ENCODE assay signal across 9 cellular contexts in genomic region chr2:165357758-165358157, GRCh38.
A peak's percentile ranks its signal among the peaks of the same experiment; 100 is the strongest.
DNase-seq lines count a peak whose midpoint lies in the region; ATAC-seq lines count a peak whose summit lies in the region.
"Had no signal": no experiment of that assay in that cellular context is flagged by ENCODE, and none has a peak within 500 bp of the region (broad histone marks: within the 10 kb centered on the region; RNA-seq: fewer than 3 reads in every experiment).

No MANE protein-coding gene starts in this region.

- ATAC-seq in GM18520 (IDR thresholded peaks at IDR 0.05; ENCODE audit: unreplicated experiment), result peak; percentile 99
- ATAC-seq in HG02884 (IDR thresholded peaks at IDR 0.05; ENCODE audit: unreplicated experiment), result peak; percentile 88
- ATAC-seq in stimulated activated naive CD8-positive, alpha-beta T cell treated with anti-CD3 and anti-CD28 coated beads, Interleukin-15, amount 100 ng/mL, for 72 hours, result no peak

- intact Hi-C loops in posterior vena cava (cut with DNase I), result no loop called here

- no peaks in the 10 kb centered on the region for H3K27me3 Mint-ChIP-seq in stimulated activated naive CD8-positive, alpha-beta T cell treated with anti-CD3 and anti-CD28 coated beads, Interleukin-15, amount 100 ng/mL, for 72 hours
- H3K27me3 Mint-ChIP-seq in CD8-positive, alpha-beta memory T cell, result no peaks in the 10 kb centered on the region

- no peak overlapping the region for H3K27ac ChIP-seq in CD8-positive, alpha-beta memory T cell (ENCODE audit: low read depth, low read length)

- CTCF ChIA-PET in CD8-positive, alpha-beta memory T cell (lab: Charles Lee), result no interaction called here

- no peaks in the 10 kb centered on the region for H3K4me1 ChIP-seq in CD8-positive, alpha-beta memory T cell (ENCODE audit: insufficient read depth, low read length)

- DNase-seq in RPMI8226 (peak; percentile 43), lung microvascular endothelial cell (ENCODE audit: low read depth in 2 of 2) (peak; percentile 14 to 39), NCI-H146 treated with DMSO at 0.1 percent for 48 hours (lab: John Stamatoyannopoulos, UW; ENCODE audit: unreplicated experiment) (no peak), posterior vena cava (ENCODE audit: low spot score) (no peak)
- DNase-seq in stimulated activated naive CD8-positive, alpha-beta T cell treated with anti-CD3 and anti-CD28 coated beads, Interleukin-15, amount 100 ng/mL, for 72 hours, result no peak
- DNase-seq in CD8-positive, alpha-beta memory T cell, result no peak
- DNase-seq: GOT3 had no signal

- no peaks in the 10 kb centered on the region for H3K27me3 ChIP-seq in CD8-positive, alpha-beta memory T cell (ENCODE audit: insufficient read depth, low read length, poor library complexity, severe bottlenecking)

- H3K9me3 ChIP-seq in CD8-positive, alpha-beta memory T cell (ENCODE audit: low read length), result no peaks in the 10 kb centered on the region

- H3K4me3 ChIP-seq in CD8-positive, alpha-beta memory T cell (ENCODE audit: low read length), result no peak overlapping the region

- H3K36me3 ChIP-seq in CD8-positive, alpha-beta memory T cell (ENCODE audit: insufficient read depth, low read length), result no peaks in the 10 kb centered on the region

- POLR2A ChIA-PET in CD8-positive, alpha-beta memory T cell (lab: Charles Lee), result no interaction called here

- H3K4me1 Mint-ChIP-seq in stimulated activated naive CD8-positive, alpha-beta T cell treated with anti-CD3 and anti-CD28 coated beads, Interleukin-15, amount 100 ng/mL, for 72 hours, result no peaks in the 10 kb centered on the region
- H3K4me1 Mint-ChIP-seq in CD8-positive, alpha-beta memory T cell, result no peaks in the 10 kb centered on the region

- H3K36me3 Mint-ChIP-seq in CD8-positive, alpha-beta memory T cell, result no peaks in the 10 kb centered on the region

- no peak overlapping the region for H3K4me3 Mint-ChIP-seq in stimulated activated naive CD8-positive, alpha-beta T cell treated with anti-CD3 and anti-CD28 coated beads, Interleukin-15, amount 100 ng/mL, for 72 hours
- H3K4me3 Mint-ChIP-seq in CD8-positive, alpha-beta memory T cell, result no peak overlapping the region

- H3K27ac Mint-ChIP-seq in stimulated activated naive CD8-positive, alpha-beta T cell treated with anti-CD3 and anti-CD28 coated beads, Interleukin-15, amount 100 ng/mL, for 72 hours, result no peak overlapping the region
- H3K27ac Mint-ChIP-seq in CD8-positive, alpha-beta memory T cell, result no peak overlapping the region

- no peaks in the 10 kb centered on the region for H3K9me3 Mint-ChIP-seq in stimulated activated naive CD8-positive, alpha-beta T cell treated with anti-CD3 and anti-CD28 coated beads, Interleukin-15, amount 100 ng/mL, for 72 hours
- H3K9me3 Mint-ChIP-seq in CD8-positive, alpha-beta memory T cell, result no peaks in the 10 kb centered on the region

Comparison
In these comparisons a context has a peak if more than half of its experiments do, and no peak if none do; other contexts are left out.
1. DNase-seq: peak in RPMI8226 (single experiment) and lung microvascular endothelial cell (2 of 2); none in stimulated activated naive CD8-positive, alpha-beta T cell treated with anti-CD3 and anti-CD28 coated beads, Interleukin-15, amount 100 ng/mL, for 72 hours (0 of 2), NCI-H146 treated with DMSO at 0.1 percent for 48 hours (single experiment), posterior vena cava (single experiment) and CD8-positive, alpha-beta memory T cell (0 of 5).